ENCODE assay signal across 12 cellular contexts in genomic region chr13:105327727-105328126, GRCh38.
"Had no signal": no experiment of that assay in that cellular context is flagged by ENCODE, and none has a peak within 500 bp of the region (broad histone marks: within the 10 kb centered on the region; RNA-seq: fewer than 3 reads in every experiment).

No MANE protein-coding gene starts in this region.

- H3K27ac Mint-ChIP-seq: activated naive CD4-positive, alpha-beta T cell treated with anti-CD3 and anti-CD28 coated beads, Interleukin-2, amount 50 U/mL, for 24 hours; endodermal cell; nephron; stimulated activated naive CD8-positive, alpha-beta T cell treated with anti-CD3 and anti-CD28 coated beads, Interleukin-15, Interleukin-2, amounts not matched to agents 100 ng/mL and 50 ng/mL, for 24 hours; T-helper 17 cell had no signal

- DNase-seq: activated CD4-positive, alpha-beta T cell treated with anti-CD3 and anti-CD28 coated beads, Interleukin-2, amount 50 U/mL, for 1 hour; endodermal cell; erythroblast; hippocampal formation; left cardiac atrium; stimulated activated CD4-positive, alpha-beta T cell treated with anti-CD3 and anti-CD28 coated beads, Interleukin-2, amount 100 ng/mL, for 48 hours; T-helper 17 cell; upper lobe of left lung had no signal

- H3K4me1 Mint-ChIP-seq: activated naive CD4-positive, alpha-beta T cell treated with anti-CD3 and anti-CD28 coated beads, Interleukin-2, amount 50 U/mL, for 24 hours; T-helper 17 cell had no signal

- H3K9me3 ChIP-seq: upper lobe of left lung had no signal

- ATAC-seq: left cardiac atrium, T-helper 17 cell had no signal

- H3K4me3 Mint-ChIP-seq: activated naive CD4-positive, alpha-beta T cell treated with anti-CD3 and anti-CD28 coated beads, Interleukin-2, amount 50 U/mL, for 24 hours; endodermal cell; nephron; stimulated activated naive CD8-positive, alpha-beta T cell treated with anti-CD3 and anti-CD28 coated beads, Interleukin-15, Interleukin-2, amounts not matched to agents 100 ng/mL and 50 ng/mL, for 24 hours; T-helper 17 cell had no signal

- H3K27me3 ChIP-seq: upper lobe of left lung had no signal

- H3K36me3 Mint-ChIP-seq: activated naive CD4-positive, alpha-beta T cell treated with anti-CD3 and anti-CD28 coated beads, Interleukin-2, amount 50 U/mL, for 24 hours had no signal

- H3K36me3 ChIP-seq: upper lobe of left lung had no signal

- H3K4me1 ChIP-seq: upper lobe of left lung had no signal

- H3K4me3 ChIP-seq: lung, upper lobe of left lung had no signal

- H3K27ac ChIP-seq: upper lobe of left lung had no signal

- H3K27me3 Mint-ChIP-seq: activated naive CD4-positive, alpha-beta T cell treated with anti-CD3 and anti-CD28 coated beads, Interleukin-2, amount 50 U/mL, for 24 hours; stimulated activated naive CD8-positive, alpha-beta T cell treated with anti-CD3 and anti-CD28 coated beads, Interleukin-15, Interleukin-2, amounts not matched to agents 100 ng/mL and 50 ng/mL, for 24 hours; T-helper 17 cell had no signal
